In genomic region chr12:124368421-124369032, GRCh38 we compare ENCODE assay signal across 11 cellular contexts.
A peak's percentile ranks its signal among the peaks of the same experiment; 100 is the strongest.
DNase-seq lines count a peak whose midpoint lies in the region; ATAC-seq, FAIRE-seq and TF ChIP-seq lines count a peak whose summit lies in the region.
"Had no signal": no experiment of that assay in that cellular context is flagged by ENCODE, and none has a peak within 500 bp of the region (broad histone marks: within the 10 kb centered on the region; RNA-seq: fewer than 3 reads in every experiment).

No MANE protein-coding gene starts in this region.

- H3K4ac ChIP-seq in IMR-90 (ENCODE audit: low read depth, low read length) = peak overlapping the region; percentile 52

- H3K9ac ChIP-seq in IMR-90 (ENCODE audit: low read depth, low read length) = no peak overlapping the region

- TF ChIP-seq CTCF in IMR-90 (conservative IDR thresholded peaks at IDR 0.05; ENCODE audit: low read depth, low read length) (0 out of 2 replicates have a peak, but pooled peaks have one; percentile 10), breast epithelium (IDR thresholded peaks at IDR 0.05) (no peak)

- peak overlapping the region; percentile 78 for H2AK5ac ChIP-seq in IMR-90 (ENCODE audit: low read depth, low read length)

- no peak for TF ChIP-seq RAD21 in IMR-90 (IDR thresholded peaks at IDR 0.05; ENCODE audit: low read length)

- H3K27ac ChIP-seq in IMR-90 (ENCODE audit: insufficient read depth, low read length) = peak overlapping the region; percentile 72
- peak overlapping the region; percentile 94 to 95 for H3K27ac ChIP-seq in breast epithelium
- H3K27ac ChIP-seq in substantia nigra (ENCODE audit: low read depth, low read length, poor library complexity, severe bottlenecking) = peak overlapping the region; percentile 79

- peaks cover 21 to 81% of the 10 kb centered on the region in 2 experiments for H3K79me1 ChIP-seq in IMR-90 (ENCODE audit: low read depth in 1 of 2, low read length in 2 of 2)

- no peak overlapping the region for H3K4me3 ChIP-seq in IMR-90 (ENCODE audit: insufficient read depth, low read depth, low read length)
- H3K4me3 ChIP-seq in breast epithelium = no peak overlapping the region

- 100% methylated on average over 1 of the region's 10 CpGs; no CpG with 5 or more reads in 1 of the 2 experiments for WGBS in IMR-90 (ENCODE audit: extremely low coverage in 2 of 2, insufficient read length in 1 of 2), 2 experiments

- peaks cover 7% of the 10 kb centered on the region for H3K36me3 Mint-ChIP-seq in memory B cell

- no peak overlapping the region for H3K4me3 Mint-ChIP-seq in memory B cell

- TF ChIP-seq POLR2A in IMR-90 (IDR thresholded peaks at IDR 0.05; ENCODE audit: low read depth, low read length) = no peak
- TF ChIP-seq POLR2A in breast epithelium (IDR thresholded peaks at IDR 0.05) = no peak
- no peak for TF ChIP-seq POLR2A in H54 (IDR thresholded peaks at IDR 0.05; ENCODE audit: low read depth, low read length)

- no peaks in the 10 kb centered on the region for H3K9me3 ChIP-seq in IMR-90 (ENCODE audit: control insufficient read depth, insufficient read depth, low read length)
- H3K9me3 ChIP-seq in breast epithelium = no peaks in the 10 kb centered on the region

- peaks cover 7% of the 10 kb centered on the region for H3K9me1 ChIP-seq in IMR-90 (ENCODE audit: insufficient read depth, low read length)

- in situ Hi-C loops in IMR-90 (cut with MboI; ENCODE audit: low sequenced_read_pairs) = no loop called here

- ATAC-seq in IMR-90 (ENCODE audit: low read depth) = no peak
- no peak for ATAC-seq in memory B cell (ENCODE audit: low read depth)

- H2BK120ac ChIP-seq in IMR-90 (ENCODE audit: low read depth, low read length) = peak overlapping the region; percentile 65

- peak overlapping the region; percentile 25; the same call in 1 of the 2 replicates for H3K18ac ChIP-seq in IMR-90 (ENCODE audit: low read depth, low read length)

- H3K56ac ChIP-seq in IMR-90 (ENCODE audit: extremely low read depth, insufficient read depth, low read length) = no peak overlapping the region

- no peaks in the 10 kb centered on the region for H3K27me3 Mint-ChIP-seq in memory B cell

- peak overlapping the region; percentile 65 for H2AFZ ChIP-seq in IMR-90 (replicated peaks; ENCODE audit: low read length, poor library complexity)

- peak overlapping the region; percentile 70 for H3K27ac Mint-ChIP-seq in memory B cell

- 0 out of 2 replicates have a peak overlapping the region, but pooled peaks have one; percentile 49 for H4K91ac ChIP-seq in IMR-90 (ENCODE audit: insufficient read depth, low read depth, low read length)

- H4K8ac ChIP-seq in IMR-90 (ENCODE audit: low read depth in 2 of 2, low read length in 2 of 2) = peak overlapping the region in 1 of 2 experiments; percentile 81; a peak in 2 of 4 replicates

- H3K4me1 Mint-ChIP-seq in memory B cell = no peaks in the 10 kb centered on the region

- peak overlapping the region; percentile 14; the same call in 1 of the 2 replicates for H4K5ac ChIP-seq in IMR-90 (ENCODE audit: low read depth, low read length)

- H2BK5ac ChIP-seq in IMR-90 (ENCODE audit: low read depth, low read length, poor library complexity, severe bottlenecking) = peak overlapping the region; percentile 69

- dilution Hi-C loops in IMR-90 (cut with HindIII; ENCODE audit: low sequenced_read_pairs, unreplicated experiment) = no loop called here

- DNase-seq in IMR-90 = no peak
- DNase-seq in breast epithelium (ENCODE audit: low spot score in 2 of 2) = no peak
- no peak for DNase-seq in memory B cell (ENCODE audit: low spot score in 2 of 2)
- DNase-seq in substantia nigra (lab: John Stamatoyannopoulos, UW) = peak in 24 of 49 donors; percentile 11 to 57 (median 38)
- no peak for DNase-seq in H54 (ENCODE audit: insufficient read length, low spot score)
- DNase-seq in 8988T = no peak
- DNase-seq in activated CD4-positive, alpha-beta T cell treated with anti-CD3 and anti-CD28 coated beads, Interleukin-2, amount 50 U/mL, for 48 hours = no peak
- DNase-seq in NCI-H2107 treated with DMSO at 0.1 percent for 48 hours (lab: John Stamatoyannopoulos, UW; ENCODE audit: unreplicated experiment) = no peak
- DNase-seq: activated gamma-delta T cell, OCI-M1 had no signal

- H4K20me1 ChIP-seq in IMR-90 (ENCODE audit: insufficient read depth, low read length) = peaks cover 76% of the 10 kb centered on the region

- H2BK20ac ChIP-seq in IMR-90 (ENCODE audit: low read depth, low read length) = no peak overlapping the region

- POLR2A ChIA-PET in IMR-90 (lab: Charles Lee; ENCODE audit: unreplicated experiment) = no interaction called here

- no peak overlapping the region for H2BK15ac ChIP-seq in IMR-90 (ENCODE audit: low read depth, low read length)

- no TSS peak for BruUV-seq in IMR-90 (replicated peaks; lab: Mats Ljungman, UMichigan)

- FAIRE-seq in H54 (lab: Jason Lieb, UNC) = no peak
- FAIRE-seq: G401.6 had no signal

- H3K23ac ChIP-seq in IMR-90 (ENCODE audit: low read depth, low read length) = 0 out of 2 replicates have a peak overlapping the region, but pooled peaks have one; percentile 35

- intact Hi-C loops in IMR-90 (cut with micrococcal nuclease) = loop anchor here (2.0 to 5.0 kb wide), 2 partner anchors 384 to 398 kb away; no protein-coding TSS in a partner anchor
- intact Hi-C loops in breast epithelium (cut with DNase I; ENCODE audit: low total_unique reads) = loop anchor here (10.0 kb wide), 1 partner anchor 406 kb away; no protein-coding TSS in a partner anchor

- H3K36me3 ChIP-seq in IMR-90 (ENCODE audit: control insufficient read depth, insufficient read depth, low read length) (peaks cover 49% of the 10 kb centered on the region), breast epithelium (no peaks in the 10 kb centered on the region)

- H3K4me1 ChIP-seq in IMR-90 (ENCODE audit: control insufficient read depth, insufficient read depth, low read length) (peaks cover 21% of the 10 kb centered on the region), breast epithelium (peaks cover 16 to 31% of the 10 kb centered on the region in 2 donors)

- no peak overlapping the region for H3K4me2 ChIP-seq in IMR-90 (ENCODE audit: low read depth, low read length)

- CTCF ChIA-PET in IMR-90 (lab: Yijun Ruan, JAX) = no interaction called here

- H3K14ac ChIP-seq in IMR-90 (replicated peaks; ENCODE audit: low read depth, low read length) = 0 out of 2 replicates have a peak overlapping the region, but pooled peaks have one; percentile 6

- H3K27me3 ChIP-seq in IMR-90 (ENCODE audit: control insufficient read depth, insufficient read depth, low read length) = no peaks in the 10 kb centered on the region
- H3K27me3 ChIP-seq in breast epithelium = no peaks in the 10 kb centered on the region

- H2AK9ac ChIP-seq in IMR-90 (replicated peaks; ENCODE audit: low read depth, low read length, poor library complexity) = peak overlapping the region; percentile 97

- H3K9me3 Mint-ChIP-seq in memory B cell = no peaks in the 10 kb centered on the region

TF ChIP-seq in IMR-90, 13 proteins besides CTCF, POLR2A, EP300 and RAD21:
- TF ChIP-seq MXI1 (IDR thresholded peaks at IDR 0.05; ENCODE audit: borderline replicate concordance, low read depth, low read length) (no peak), MAFK (IDR thresholded peaks at IDR 0.05; ENCODE audit: low read depth, low read length) (no peak), RCOR1 (IDR thresholded peaks at IDR 0.05; ENCODE audit: insufficient replicate concordance, low read length) (no peak), SMC3 (IDR thresholded peaks at IDR 0.05; ENCODE audit: low read depth, low read length) (no peak), FOS (IDR thresholded peaks at IDR 0.05; ENCODE audit: low read depth, low read length) (no peak), MAZ (IDR thresholded peaks at IDR 0.05; ENCODE audit: borderline replicate concordance, low read depth, low read length) (no peak), CHD1 (IDR thresholded peaks at IDR 0.05; ENCODE audit: low read depth, low read length) (no peak), NFE2L2 (IDR thresholded peaks at IDR 0.05; ENCODE audit: low read depth, low read length) (no peak), CEBPB (IDR thresholded peaks at IDR 0.05; ENCODE audit: low read depth, low read length) (no peak), BHLHE40 (IDR thresholded peaks at IDR 0.05; ENCODE audit: low read depth, low read length) (no peak), RFX5 (IDR thresholded peaks at IDR 0.05; ENCODE audit: low read depth, low read length) (no peak)
- TF ChIP-seq, protein P1, sequence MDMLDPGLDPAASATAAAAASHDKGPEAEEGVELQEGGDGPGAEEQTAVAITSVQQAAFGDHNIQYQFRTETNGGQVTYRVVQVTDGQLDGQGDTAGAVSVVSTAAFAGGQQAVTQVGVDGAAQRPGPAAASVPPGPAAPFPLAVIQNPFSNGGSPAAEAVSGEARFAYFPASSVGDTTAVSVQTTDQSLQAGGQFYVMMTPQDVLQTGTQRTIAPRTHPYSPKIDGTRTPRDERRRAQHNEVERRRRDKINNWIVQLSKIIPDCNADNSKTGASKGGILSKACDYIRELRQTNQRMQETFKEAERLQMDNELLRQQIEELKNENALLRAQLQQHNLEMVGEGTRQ (IDR thresholded peaks at IDR 0.05; ENCODE audit: low read depth, low read length) = no peak
- TF ChIP-seq, protein P2, sequence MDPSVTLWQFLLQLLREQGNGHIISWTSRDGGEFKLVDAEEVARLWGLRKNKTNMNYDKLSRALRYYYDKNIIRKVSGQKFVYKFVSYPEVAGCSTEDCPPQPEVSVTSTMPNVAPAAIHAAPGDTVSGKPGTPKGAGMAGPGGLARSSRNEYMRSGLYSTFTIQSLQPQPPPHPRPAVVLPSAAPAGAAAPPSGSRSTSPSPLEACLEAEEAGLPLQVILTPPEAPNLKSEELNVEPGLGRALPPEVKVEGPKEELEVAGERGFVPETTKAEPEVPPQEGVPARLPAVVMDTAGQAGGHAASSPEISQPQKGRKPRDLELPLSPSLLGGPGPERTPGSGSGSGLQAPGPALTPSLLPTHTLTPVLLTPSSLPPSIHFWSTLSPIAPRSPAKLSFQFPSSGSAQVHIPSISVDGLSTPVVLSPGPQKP (IDR thresholded peaks at IDR 0.05; ENCODE audit: borderline replicate concordance, low read depth, low read length) = no peak
TF ChIP-seq in IMR-90: peak in this region for 0.
